ENCODE assay signal across 9 cellular contexts in genomic region chr14:22226381-22226780, GRCh38.
DNase-seq lines count a peak whose midpoint lies in the region; ATAC-seq and TF ChIP-seq lines count a peak whose summit lies in the region.
"Had no signal": no experiment of that assay in that cellular context is flagged by ENCODE, and none has a peak within 500 bp of the region (broad histone marks: within the 10 kb centered on the region; RNA-seq: fewer than 3 reads in every experiment).

No MANE protein-coding gene starts in this region.

- H2BK15ac ChIP-seq in IMR-90 (ENCODE audit: low read depth, low read length): peak overlapping the region; percentile 86; the same call in 2 of the 3 replicates

- peak overlapping the region; percentile 39 for H2AFZ ChIP-seq in IMR-90 (replicated peaks; ENCODE audit: low read length, poor library complexity)

- H3K9me1 ChIP-seq in IMR-90 (ENCODE audit: insufficient read depth, low read length): 0 out of 2 replicates have a peak, but pooled peaks cover 4% of the 10 kb centered on the region

- CTCF ChIA-PET in CD8-positive, alpha-beta memory T cell (lab: Charles Lee): no interaction called here
- CTCF ChIA-PET in IMR-90 (lab: Yijun Ruan, JAX): interaction anchor here (0.9 to 2.7 kb wide), 5 partner anchors 21 to 149 kb away, joined by 3 to 9 read pairs (median 4); no protein-coding TSS in a partner anchor

- H3K4me1 Mint-ChIP-seq in CD8-positive, alpha-beta memory T cell: peaks cover 3 to 8% (median 3%) of the 10 kb centered on the region in 3 donors

- no peaks in the 10 kb centered on the region for H3K27me3 ChIP-seq in CD8-positive, alpha-beta memory T cell (ENCODE audit: insufficient read depth, low read length, poor library complexity, severe bottlenecking)
- H3K27me3 ChIP-seq in IMR-90 (ENCODE audit: control insufficient read depth, insufficient read depth, low read length): no peaks in the 10 kb centered on the region

- H3K23ac ChIP-seq in IMR-90 (ENCODE audit: low read depth, low read length): peak overlapping the region; percentile 64

- no peaks in the 10 kb centered on the region for H3K36me3 ChIP-seq in CD8-positive, alpha-beta memory T cell (ENCODE audit: insufficient read depth, low read length)
- H3K36me3 ChIP-seq in IMR-90 (ENCODE audit: control insufficient read depth, insufficient read depth, low read length): no peaks in the 10 kb centered on the region

- peak; percentile 31 for ATAC-seq in IMR-90 (ENCODE audit: low read depth)
- ATAC-seq in HG02973 (IDR thresholded peaks at IDR 0.05; ENCODE audit: unreplicated experiment): no peak

- intact Hi-C loops in IMR-90 (cut with micrococcal nuclease): loop anchor here (5.0 kb wide), 2 partner anchors 51 to 71 kb away; no protein-coding TSS in a partner anchor

- H4K20me1 ChIP-seq in IMR-90 (ENCODE audit: insufficient read depth, low read length): no peaks in the 10 kb centered on the region

- peak in 3 of 5 donors; percentile 22 to 39 (median 36) for DNase-seq in CD8-positive, alpha-beta memory T cell
- peak; percentile 59 for DNase-seq in IMR-90
- peak; percentile 2 for DNase-seq in activated CD4-positive, alpha-beta T cell treated with anti-CD3 and anti-CD28 coated beads for 48 hours
- DNase-seq in kidney glomerular epithelial cell (lab: John Stamatoyannopoulos, UW): peak; percentile 32
- no peak for DNase-seq in NCI-H146 (lab: John Stamatoyannopoulos, UW)
- DNase-seq in NCI-H1092 (lab: John Stamatoyannopoulos, UW): no peak
- no peak for DNase-seq in COLO668 (lab: John Stamatoyannopoulos, UW; ENCODE audit: unreplicated experiment)
- DNase-seq: T-helper 9 cell had no signal

- in situ Hi-C loops in IMR-90 (cut with MboI; ENCODE audit: low sequenced_read_pairs): no loop called here

- H3K9me3 ChIP-seq in CD8-positive, alpha-beta memory T cell (ENCODE audit: low read length): no peaks in the 10 kb centered on the region
- no peaks in the 10 kb centered on the region for H3K9me3 ChIP-seq in IMR-90 (ENCODE audit: control insufficient read depth, insufficient read depth, low read length)

- H3K4ac ChIP-seq in IMR-90 (ENCODE audit: low read depth, low read length): peak overlapping the region; percentile 94

- peak overlapping the region; percentile 93 for H2BK5ac ChIP-seq in IMR-90 (ENCODE audit: low read depth, low read length, poor library complexity, severe bottlenecking)

- dilution Hi-C loops in IMR-90 (cut with HindIII; ENCODE audit: low sequenced_read_pairs, unreplicated experiment): no loop called here

- H2AK9ac ChIP-seq in IMR-90 (replicated peaks; ENCODE audit: low read depth, low read length, poor library complexity): no peak overlapping the region

- peak overlapping the region; percentile 84; the same call in 1 of the 2 replicates for H3K4me2 ChIP-seq in IMR-90 (ENCODE audit: low read depth, low read length)

- H3K14ac ChIP-seq in IMR-90 (replicated peaks; ENCODE audit: low read depth, low read length): peak overlapping the region; percentile 73

- no peak overlapping the region for H3K27ac ChIP-seq in CD8-positive, alpha-beta memory T cell (ENCODE audit: low read depth, low read length)
- H3K27ac ChIP-seq in IMR-90 (ENCODE audit: insufficient read depth, low read length): peak overlapping the region; percentile 74; the same call in 1 of the 2 replicates

- peak; percentile 46 for TF ChIP-seq CTCF in IMR-90 (conservative IDR thresholded peaks at IDR 0.05; ENCODE audit: low read depth, low read length)

- H2AK5ac ChIP-seq in IMR-90 (ENCODE audit: low read depth, low read length): peak overlapping the region; percentile 82; the same call in 1 of the 2 replicates

- H3K4me3 ChIP-seq in CD8-positive, alpha-beta memory T cell (ENCODE audit: low read length): no peak overlapping the region
- H3K4me3 ChIP-seq in IMR-90 (ENCODE audit: insufficient read depth, low read depth, low read length): no peak overlapping the region

- H3K27me3 Mint-ChIP-seq in CD8-positive, alpha-beta memory T cell: no peaks in the 10 kb centered on the region

- peak; percentile 56 for TF ChIP-seq RAD21 in IMR-90 (IDR thresholded peaks at IDR 0.05; ENCODE audit: low read length)

- H3K18ac ChIP-seq in IMR-90 (ENCODE audit: low read depth, low read length): peak overlapping the region; percentile 98

- H3K4me3 Mint-ChIP-seq in CD8-positive, alpha-beta memory T cell: peak overlapping the region; percentile 41 to 86 (median 75)

- peak overlapping the region; percentile 90 for H2BK120ac ChIP-seq in IMR-90 (ENCODE audit: low read depth, low read length)

- H3K9ac ChIP-seq in IMR-90 (ENCODE audit: low read depth, low read length): peak overlapping the region; percentile 28; the same call in 1 of the 2 replicates

- H3K36me3 Mint-ChIP-seq in CD8-positive, alpha-beta memory T cell: no peaks in the 10 kb centered on the region

- BruUV-seq in IMR-90 (replicated peaks; lab: Mats Ljungman, UMichigan): no TSS peak

- H3K4me1 ChIP-seq in CD8-positive, alpha-beta memory T cell (ENCODE audit: insufficient read depth, low read length): no peaks in the 10 kb centered on the region
- peaks cover 15% of the 10 kb centered on the region for H3K4me1 ChIP-seq in IMR-90 (ENCODE audit: control insufficient read depth, insufficient read depth, low read length)

- peak overlapping the region; percentile 79 for H4K91ac ChIP-seq in IMR-90 (ENCODE audit: insufficient read depth, low read depth, low read length)

- peak overlapping the region in 5 of 8 donors; percentile 29 to 87 (median 50) for H3K27ac Mint-ChIP-seq in CD8-positive, alpha-beta memory T cell

- no peaks in the 10 kb centered on the region for H3K9me3 Mint-ChIP-seq in CD8-positive, alpha-beta memory T cell

- peak overlapping the region; percentile 86; the same call in 1 of the 2 replicates for H3K56ac ChIP-seq in IMR-90 (ENCODE audit: extremely low read depth, insufficient read depth, low read length)

- WGBS in IMR-90 (ENCODE audit: extremely low coverage in 2 of 2, insufficient read length in 1 of 2), 2 experiments: 85% methylated on average over 6 of the region's 8 CpGs; no CpG with 5 or more reads in 1 of the 2 experiments

- H4K5ac ChIP-seq in IMR-90 (ENCODE audit: low read depth, low read length): peak overlapping the region; percentile 93; the same call in 1 of the 2 replicates

- peak overlapping the region; percentile 92 for H2BK20ac ChIP-seq in IMR-90 (ENCODE audit: low read depth, low read length)

- no peaks in the 10 kb centered on the region for H3K79me1 ChIP-seq in IMR-90 (ENCODE audit: low read depth in 1 of 2, low read length in 2 of 2)

- POLR2A ChIA-PET in CD8-positive, alpha-beta memory T cell (lab: Charles Lee): no interaction called here
- POLR2A ChIA-PET in IMR-90 (lab: Charles Lee; ENCODE audit: unreplicated experiment): no interaction called here

- no peak for TF ChIP-seq POLR2A in IMR-90 (IDR thresholded peaks at IDR 0.05; ENCODE audit: low read depth, low read length)

- peak overlapping the region; percentile 66 to 87; a peak in 3 of 4 replicates for H4K8ac ChIP-seq in IMR-90 (ENCODE audit: low read depth in 2 of 2, low read length in 2 of 2)

TF ChIP-seq in IMR-90, 13 proteins besides CTCF, POLR2A, EP300 and RAD21:
- TF ChIP-seq BHLHE40 (IDR thresholded peaks at IDR 0.05; ENCODE audit: low read depth, low read length) (no peak), FOS (IDR thresholded peaks at IDR 0.05; ENCODE audit: low read depth, low read length) (no peak), MXI1 (IDR thresholded peaks at IDR 0.05; ENCODE audit: borderline replicate concordance, low read depth, low read length) (no peak), MAFK (IDR thresholded peaks at IDR 0.05; ENCODE audit: low read depth, low read length) (no peak), RCOR1 (IDR thresholded peaks at IDR 0.05; ENCODE audit: insufficient replicate concordance, low read length) (no peak), MAZ (IDR thresholded peaks at IDR 0.05; ENCODE audit: borderline replicate concordance, low read depth, low read length) (no peak), SMC3 (IDR thresholded peaks at IDR 0.05; ENCODE audit: low read depth, low read length) (0 out of 2 replicates have a peak, but pooled peaks have one; percentile 21)
- TF ChIP-seq, protein P1, sequence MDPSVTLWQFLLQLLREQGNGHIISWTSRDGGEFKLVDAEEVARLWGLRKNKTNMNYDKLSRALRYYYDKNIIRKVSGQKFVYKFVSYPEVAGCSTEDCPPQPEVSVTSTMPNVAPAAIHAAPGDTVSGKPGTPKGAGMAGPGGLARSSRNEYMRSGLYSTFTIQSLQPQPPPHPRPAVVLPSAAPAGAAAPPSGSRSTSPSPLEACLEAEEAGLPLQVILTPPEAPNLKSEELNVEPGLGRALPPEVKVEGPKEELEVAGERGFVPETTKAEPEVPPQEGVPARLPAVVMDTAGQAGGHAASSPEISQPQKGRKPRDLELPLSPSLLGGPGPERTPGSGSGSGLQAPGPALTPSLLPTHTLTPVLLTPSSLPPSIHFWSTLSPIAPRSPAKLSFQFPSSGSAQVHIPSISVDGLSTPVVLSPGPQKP (IDR thresholded peaks at IDR 0.05; ENCODE audit: borderline replicate concordance, low read depth, low read length): no peak
TF ChIP-seq in IMR-90: peak in this region for 1.

Comparison
In these comparisons a context has a peak if more than half of its experiments do, and no peak if none do; other contexts are left out.
1. DNase-seq: peak in CD8-positive, alpha-beta memory T cell (3 of 5), IMR-90 (single experiment), activated CD4-positive, alpha-beta T cell treated with anti-CD3 and anti-CD28 coated beads for 48 hours (single experiment) and kidney glomerular epithelial cell (single experiment); none in NCI-H146 (single experiment), NCI-H1092 (single experiment) and COLO668 (single experiment).